2 cellular contexts compared by ENCODE assay signal in genomic region chr16:88665570-88665969, GRCh38.
TF ChIP-seq lines count a peak whose summit lies in the region.

No MANE protein-coding gene starts in this region.

TF ChIP-seq in HEK293, 187 proteins besides CTCF, POLR2A, EP300 and RAD21:
- TF ChIP-seq ZNF121 (tag by site-specific recombination; IDR thresholded peaks at IDR 0.05) = peak; percentile 41; the same call in 1 of the 2 replicates
- TF ChIP-seq ZNF10 (tag by site-specific recombination; IDR thresholded peaks at IDR 0.05) = no peak
- TF ChIP-seq TSHZ1 (tag by site-specific recombination; IDR thresholded peaks at IDR 0.05; ENCODE audit: borderline replicate concordance) = no peak
- TF ChIP-seq GLIS1 (tag by site-specific recombination; IDR thresholded peaks at IDR 0.05) = 0 out of 2 replicates have a peak, but pooled peaks have one; percentile 16
TF ChIP-seq in HEK293: peak in this region for 2.

TF ChIP-seq in GM12878, 131 proteins besides CTCF, POLR2A, EP300 and RAD21:
- TF ChIP-seq PAX5 (IDR thresholded peaks at IDR 0.05; ENCODE audit: borderline replicate concordance, low read depth, low read length) (no peak), SPI1 (IDR thresholded peaks at IDR 0.05; ENCODE audit: borderline replicate concordance, insufficient read depth, low read depth, low read length) (no peak), SUZ12 (IDR thresholded peaks at IDR 0.05; ENCODE audit: unreplicated experiment) (no peak), ZNF687 (IDR thresholded peaks at IDR 0.05) (no peak), ATF3 (IDR thresholded peaks at IDR 0.05; ENCODE audit: borderline replicate concordance, extremely low read depth, low read depth, low read length) (no peak), POLR2AphosphoS5 (IDR thresholded peaks at IDR 0.05; ENCODE audit: low read length) (no peak), SMC3 (IDR thresholded peaks at IDR 0.05; ENCODE audit: borderline replicate concordance, low read length) (no peak), KLF5 (IDR thresholded peaks at IDR 0.05; ENCODE audit: partially characterized antibody) (no peak), NFIC (IDR thresholded peaks at IDR 0.05; ENCODE audit: low read depth, low read length) (no peak), PRDM15 (CRISPR knock-in tag; IDR thresholded peaks at IDR 0.05) (no peak), HDAC6 (IDR thresholded peaks at IDR 0.05; ENCODE audit: unreplicated experiment) (no peak), SIX5 (IDR thresholded peaks at IDR 0.05; ENCODE audit: low read depth, low read length, severe bottlenecking) (no peak)
TF ChIP-seq in GM12878: peak in this region for 0.
